1 cellular context compared by ENCODE assay signal in the genomic region with DNA sequence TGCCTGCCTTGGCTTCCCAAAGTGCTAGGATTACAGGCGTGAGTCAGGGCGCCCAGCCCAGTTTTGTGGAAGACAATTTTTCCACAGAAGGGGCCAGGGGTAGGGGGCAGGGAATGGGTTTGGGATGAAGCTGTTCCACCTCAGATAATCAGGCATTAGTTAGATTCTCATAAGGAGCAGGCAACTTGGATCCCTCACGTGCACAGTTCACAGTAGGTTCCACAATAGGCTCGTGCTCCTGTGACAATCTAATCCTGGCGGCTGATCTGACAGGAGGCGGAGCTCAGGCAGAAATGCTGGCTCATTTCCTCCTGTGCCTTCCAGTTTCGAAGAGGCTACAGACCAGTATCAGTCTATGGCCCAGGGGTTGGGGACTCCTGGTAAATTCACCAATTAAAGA.
TF ChIP-seq lines count a peak whose summit lies in the region.

No MANE protein-coding gene starts in this region.

TF ChIP-seq in HepG2, 621 proteins besides CTCF, POLR2A, EP300 and RAD21:
- TF ChIP-seq BHLHE40 (IDR thresholded peaks at IDR 0.05; ENCODE audit: low read length) = peak; percentile 36; the same call in 1 of the 2 replicates
- no peak for TF ChIP-seq PTBP1 (IDR thresholded peaks at IDR 0.05; ENCODE audit: low read depth, low read length, poor library complexity, severe bottlenecking)
